ENCODE assay signal across 8 cellular contexts in the genomic region with DNA sequence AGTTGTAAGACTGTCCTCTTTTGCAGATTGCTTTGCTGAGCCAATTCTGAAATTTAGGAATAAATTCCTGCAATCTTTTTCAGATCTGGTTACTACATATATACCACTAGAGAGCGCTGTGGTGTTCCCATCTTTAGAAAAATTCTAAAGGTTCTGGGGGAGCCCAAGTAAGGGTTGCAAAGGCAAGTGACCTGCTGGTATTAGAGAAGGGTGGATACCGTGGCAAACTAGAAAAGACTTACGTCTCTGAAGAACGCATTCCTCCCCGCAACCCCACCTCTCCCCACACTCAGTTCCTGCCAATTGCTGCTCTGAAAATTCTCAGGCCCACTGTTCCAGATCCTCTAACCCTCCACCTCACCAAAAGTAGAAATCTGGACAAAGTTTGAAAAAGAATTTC. TPM values are rescaled to one million over a fixed set of nuclear protein-coding genes. Genes with fewer than 3 reads are reported as not detected.
A peak's percentile ranks its signal among the peaks of the same experiment; 100 is the strongest.
DNase-seq lines count a peak whose midpoint lies in the region; ATAC-seq and TF ChIP-seq lines count a peak whose summit lies in the region.

No MANE protein-coding gene starts in this region.

- ATAC-seq in GM19035 (IDR thresholded peaks at IDR 0.05; ENCODE audit: unreplicated experiment), result peak; percentile 46
- no peak for ATAC-seq in body of pancreas
- peak; percentile 63 to 82 (median 71) for ATAC-seq in right lobe of liver

- no peaks in the 10 kb centered on the region for H3K9me3 Mint-ChIP-seq in Caco-2 (ENCODE audit: unreplicated experiment)

- no peak overlapping the region for H3K27ac Mint-ChIP-seq in Caco-2 (ENCODE audit: unreplicated experiment)

- peak in 1 of 2 experiments; percentile 28 for DNase-seq in Caco-2
- peak; percentile 23 for DNase-seq in NCI-H226
- no peak for DNase-seq in body of pancreas
- no peak for DNase-seq in right lobe of liver
- DNase-seq in NCI-H2107 treated with DMSO at 0.1 percent for 48 hours (lab: John Stamatoyannopoulos, UW; ENCODE audit: unreplicated experiment), result no peak
- DNase-seq in NCI-H1105 treated with DMSO at 0.1 percent for 48 hours (lab: John Stamatoyannopoulos, UW), result no peak
- no peak for DNase-seq in vagina (ENCODE audit: extremely low spot score in 2 of 2)

- TF ChIP-seq POLR2A in body of pancreas (IDR thresholded peaks at IDR 0.05) (no peak), right lobe of liver (IDR thresholded peaks at IDR 0.05) (no peak), vagina (IDR thresholded peaks at IDR 0.05) (no peak)

- H3K27ac ChIP-seq in body of pancreas (no peak overlapping the region), right lobe of liver (no peak overlapping the region), vagina (no peak overlapping the region)

- H3K9me3 ChIP-seq in Caco-2 (no peaks in the 10 kb centered on the region), body of pancreas (no peaks in the 10 kb centered on the region), right lobe of liver (no peaks in the 10 kb centered on the region), vagina (no peaks in the 10 kb centered on the region)

- intact Hi-C loops in Caco-2 (cut with micrococcal nuclease; ENCODE audit: unreplicated experiment), result loop anchor here (1.0 kb wide), 2 partner anchors 62 to 155 kb away; a partner anchor contains a TSS
- intact Hi-C loops in body of pancreas (cut with DNase I), result no loop called here
- intact Hi-C loops in right lobe of liver (cut with DNase I), result no loop called here
- intact Hi-C loops in vagina (cut with DNase I), result no loop called here

- CTCF ChIA-PET in Caco-2 (lab: Charles Lee), result no interaction called here

- no peaks in the 10 kb centered on the region for H3K4me1 Mint-ChIP-seq in Caco-2 (ENCODE audit: low read depth, unreplicated experiment)

- no TSS peak for BruUV-seq in Caco-2 (replicated peaks; lab: Mats Ljungman, UMichigan)

- no peak overlapping the region for H3K4me3 Mint-ChIP-seq in Caco-2 (ENCODE audit: unreplicated experiment)

- POLR2A ChIA-PET in Caco-2 (lab: Charles Lee), result no interaction called here

- no peak overlapping the region for H3K4me3 ChIP-seq in Caco-2 (ENCODE audit: low read depth, low read length)
- no peak overlapping the region for H3K4me3 ChIP-seq in body of pancreas
- no peak overlapping the region for H3K4me3 ChIP-seq in right lobe of liver
- H3K4me3 ChIP-seq in vagina, result no peak overlapping the region

- no peaks in the 10 kb centered on the region for H3K27me3 ChIP-seq in Caco-2 (replicated peaks; ENCODE audit: control insufficient read depth, insufficient read depth, low read length)
- no peaks in the 10 kb centered on the region for H3K27me3 ChIP-seq in body of pancreas
- no peaks in the 10 kb centered on the region for H3K27me3 ChIP-seq in right lobe of liver
- H3K27me3 ChIP-seq in vagina, result no peaks in the 10 kb centered on the region

- 33 to 35% methylated on average over 5 of the region's 5 CpGs for WGBS in body of pancreas, 2 donors
- WGBS in right lobe of liver (ENCODE audit: insufficient coverage, low coverage, low lambda C conversion rate, missing lambda C conversion rate), result 35% methylated on average over 5 of the region's 5 CpGs

- no peaks in the 10 kb centered on the region for H3K27me3 Mint-ChIP-seq in Caco-2 (ENCODE audit: insufficient read depth, unreplicated experiment)

- TF ChIP-seq CTCF in Caco-2 (IDR thresholded peaks at IDR 0.05; ENCODE audit: insufficient read depth in 1 of 2, low read depth in 1 of 2, low read length in 1 of 2, severe bottlenecking in 1 of 2, unreplicated experiment in 1 of 2) (peak; percentile 40 to 65), body of pancreas (IDR thresholded peaks at IDR 0.05) (peak; percentile 18 to 56 (median 47)), right lobe of liver (IDR thresholded peaks at IDR 0.05) (peak; percentile 56 to 63 (median 62)), vagina (IDR thresholded peaks at IDR 0.05) (peak in 1 of 3 experiments; percentile 26)

- no peaks in the 10 kb centered on the region for H3K36me3 Mint-ChIP-seq in Caco-2 (ENCODE audit: insufficient read depth, unreplicated experiment)

- H3K4me1 ChIP-seq in Caco-2 (no peaks in the 10 kb centered on the region), body of pancreas (peaks cover 9% of the 10 kb centered on the region), right lobe of liver (no peaks in the 10 kb centered on the region), vagina (peaks cover 19% of the 10 kb centered on the region)

- H3K36me3 ChIP-seq in Caco-2 (ENCODE audit: control insufficient read depth, insufficient read depth, low read length) (no peaks in the 10 kb centered on the region), body of pancreas (replicated peaks in 1 of 2; ENCODE audit: insufficient read depth in 1 of 2, low read depth in 2 of 2) (no peaks in the 10 kb centered on the region), right lobe of liver (no peaks in the 10 kb centered on the region), vagina (no peaks in the 10 kb centered on the region)

RNA-seq across cellular contexts. Expression of a gene that starts 48.5 kb away (rescaled TPM):
- 0.39 and 1.4 TPM in 2 replicates for total RNA-seq in Caco-2 (2022)
- total RNA-seq in body of pancreas, result 1 to 10 TPM in 1 of 2 donors, not detected in 1; 1.3 TPM
- total RNA-seq in right lobe of liver, result 1 to 10 TPM in 1 of 6 experiments, under 1 TPM in 1, not detected in 4; 0.70 to 1.3 TPM
- total RNA-seq in vagina, result 0.49 TPM
